ENCODE assay signal across 8 cellular contexts in the genomic region with DNA sequence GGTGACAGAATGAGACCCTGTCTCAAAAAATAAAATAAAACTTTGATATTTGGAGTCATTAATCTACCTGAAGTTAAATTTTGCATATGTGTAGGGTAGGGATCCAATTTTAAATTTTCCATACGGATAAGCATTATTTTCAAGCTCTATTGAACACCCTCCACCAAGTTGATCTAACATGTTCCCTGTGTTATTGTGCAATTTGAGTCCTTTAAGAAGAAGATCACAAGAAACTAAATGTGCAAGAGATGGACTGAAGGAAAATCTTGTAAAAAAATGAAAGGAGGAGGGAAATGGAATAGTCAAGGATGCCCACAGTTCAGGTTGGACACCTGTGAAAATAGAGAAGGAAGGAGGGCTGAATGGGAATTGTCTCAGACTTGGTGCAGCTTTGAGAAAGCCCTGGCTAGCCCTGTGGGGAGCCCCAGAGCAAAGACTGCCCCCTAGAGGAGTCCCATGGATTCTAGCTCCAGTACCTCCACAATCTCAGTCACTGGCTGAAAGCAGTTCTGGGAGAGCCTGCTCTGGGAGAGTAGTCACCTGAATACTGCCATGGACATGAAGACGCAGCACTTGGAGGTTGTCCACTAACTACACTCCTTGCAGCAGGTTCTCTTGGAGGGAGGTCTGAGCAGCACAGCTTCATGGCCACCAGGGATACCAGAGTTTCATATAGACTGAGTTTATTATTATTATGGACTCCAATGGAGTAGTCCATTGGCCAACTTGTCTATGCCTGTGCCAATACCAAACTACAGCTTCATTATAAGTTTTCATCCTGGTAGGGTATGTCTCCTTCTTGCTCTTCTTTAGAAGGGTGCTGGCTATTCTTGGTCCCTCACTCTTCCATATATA. TPM values are rescaled to one million over a fixed set of nuclear protein-coding genes. Genes with fewer than 3 reads are reported as not detected.
DNase-seq lines count a peak whose midpoint lies in the region; FAIRE-seq and TF ChIP-seq lines count a peak whose summit lies in the region.

No MANE protein-coding gene starts in this region.

- H3K27me3 ChIP-seq in AG04450 (ENCODE audit: control insufficient read depth, insufficient read depth, low read length), result no peaks in the 10 kb centered on the region
- H3K27me3 ChIP-seq in SK-N-SH (ENCODE audit: insufficient read depth), result no peaks in the 10 kb centered on the region
- no peaks in the 10 kb centered on the region for H3K27me3 ChIP-seq in endothelial cell of umbilical vein (ENCODE audit: control insufficient read depth in 2 of 2, insufficient read depth in 2 of 2, low read length in 2 of 2)
- no peaks in the 10 kb centered on the region for H3K27me3 ChIP-seq in sigmoid colon

- H3K4me3 ChIP-seq in AG04450 (ENCODE audit: low read depth, low read length) (no peak overlapping the region), SK-N-SH (ENCODE audit: low read depth in 2 of 2, low read length in 1 of 2) (no peak overlapping the region), endothelial cell of umbilical vein (replicated peaks in 1 of 3; ENCODE audit: insufficient read depth in 1 of 3, low read depth in 1 of 3, low read length in 3 of 3) (no peak overlapping the region), sigmoid colon (no peak overlapping the region)

- H2AFZ ChIP-seq in SK-N-SH (ENCODE audit: low read depth), result no peak overlapping the region
- H2AFZ ChIP-seq in endothelial cell of umbilical vein (ENCODE audit: low read depth, low read length), result no peak overlapping the region

- TF ChIP-seq EP300 in SK-N-SH (IDR thresholded peaks at IDR 0.05; ENCODE audit: borderline replicate concordance in 1 of 2, low read depth in 1 of 2, low read length in 1 of 2) (no peak), sigmoid colon (IDR thresholded peaks at IDR 0.05) (no peak)

- H3F3A ChIP-seq in SK-N-SH (replicated peaks; ENCODE audit: insufficient read depth), result peaks cover 7% of the 10 kb centered on the region

- H3K9ac ChIP-seq in SK-N-SH, result no peak overlapping the region
- H3K9ac ChIP-seq in endothelial cell of umbilical vein (replicated peaks; ENCODE audit: extremely low read depth, insufficient read depth, low read length), result no peak overlapping the region

- 78% methylated on average over 2 of the region's 2 CpGs for WGBS in SK-N-SH (ENCODE audit: low lambda C conversion rate)
- 72% methylated on average over 2 of the region's 2 CpGs for WGBS in sigmoid colon, 2 donors

- CTCF ChIA-PET in AG04450 (lab: Charles Lee) (interaction anchor here (0.5 to 3.0 kb wide), 12 partner anchors 9 to 404 kb away, joined by 3 to 17 read pairs (median 4); no protein-coding TSS in a partner anchor), SK-N-SH (lab: Yijun Ruan, JAX) (interaction anchor here (1.1 to 2.2 kb wide), 5 partner anchors 25 to 403 kb away, joined by 3 to 8 read pairs (median 3); no protein-coding TSS in a partner anchor), endothelial cell of umbilical vein (lab: Charles Lee) (interaction anchor here (0.5 to 2.5 kb wide), 35 partner anchors 10 to 463 kb away, joined by 3 to 31 read pairs (median 4); partner anchors contain the start of genes BAG3, GRK5 and SFXN4)

- H3K9me3 ChIP-seq in AG04450 (ENCODE audit: control insufficient read depth, insufficient read depth, low read length), result no peaks in the 10 kb centered on the region
- no peaks in the 10 kb centered on the region for H3K9me3 ChIP-seq in SK-N-SH
- no peaks in the 10 kb centered on the region for H3K9me3 ChIP-seq in endothelial cell of umbilical vein (replicated peaks; ENCODE audit: control insufficient read depth, insufficient read depth, low read length)
- no peaks in the 10 kb centered on the region for H3K9me3 ChIP-seq in sigmoid colon

- no peaks in the 10 kb centered on the region for H3K9me2 ChIP-seq in SK-N-SH

- H4K20me1 ChIP-seq in SK-N-SH (ENCODE audit: insufficient read depth), result no peaks in the 10 kb centered on the region
- no peaks in the 10 kb centered on the region for H4K20me1 ChIP-seq in endothelial cell of umbilical vein (replicated peaks; ENCODE audit: control insufficient read depth, extremely low read depth, insufficient read depth, low read length)

- H3K4me1 ChIP-seq in SK-N-SH (ENCODE audit: control insufficient read depth in 1 of 2, insufficient read depth in 2 of 2, low read depth in 1 of 2, low read length in 1 of 2) (peaks cover 4% of the 10 kb centered on the region in 2 experiments; a peak in 3 of 4 replicates), endothelial cell of umbilical vein (ENCODE audit: control insufficient read depth, extremely low read depth, insufficient read depth, low read length) (peaks cover 5% of the 10 kb centered on the region), sigmoid colon (peaks cover 0 to 4% (median 3%) of the 10 kb centered on the region in 4 donors)

- TF ChIP-seq POLR2A in endothelial cell of umbilical vein (IDR thresholded peaks at IDR 0.05; ENCODE audit: low read depth, low read length) (no peak), sigmoid colon (IDR thresholded peaks at IDR 0.05) (no peak)

- intact Hi-C loops in endothelial cell of umbilical vein (cut with micrococcal nuclease) (loop anchor here (1.0 kb wide), 1 partner anchor 463 kb away; no protein-coding TSS in a partner anchor), sigmoid colon (cut with DNase I) (no loop called here)

- no peak for DNase-seq in AG04450 (ENCODE audit: low read depth, low spot score)
- DNase-seq in GM13977 (ENCODE audit: low spot score), result peak; percentile 23
- no peak for DNase-seq in SK-N-SH
- peak; percentile 38 for DNase-seq in endothelial cell of umbilical vein (ENCODE audit: low read depth, low spot score)
- no peak for DNase-seq in sigmoid colon
- DNase-seq in dedifferentiated amniotic fluid mesenchymal stem cell (ENCODE audit: extremely low spot score), result no peak
- DNase-seq in NCI-H774 (lab: John Stamatoyannopoulos, UW), result no peak
- DNase-seq in NCI-H1105 (lab: John Stamatoyannopoulos, UW), result no peak

- peak; percentile 18 for FAIRE-seq in endothelial cell of umbilical vein (lab: Jason Lieb, UNC)

- BruUV-seq in endothelial cell of umbilical vein (replicated peaks; lab: Mats Ljungman, UMichigan), result no TSS peak

- H3K79me2 ChIP-seq in SK-N-SH (ENCODE audit: insufficient read depth) (no peaks in the 10 kb centered on the region), endothelial cell of umbilical vein (ENCODE audit: control insufficient read depth, insufficient read depth, low read length) (no peaks in the 10 kb centered on the region)

- TF ChIP-seq RAD21 in SK-N-SH (IDR thresholded peaks at IDR 0.05; ENCODE audit: low read length), result peak; percentile 37

- no peak overlapping the region for H3K4me2 ChIP-seq in SK-N-SH
- H3K4me2 ChIP-seq in endothelial cell of umbilical vein (ENCODE audit: insufficient read depth, low read length), result no peak overlapping the region

- dilution Hi-C loops in endothelial cell of umbilical vein (cut with MboI; ENCODE audit: extremely low pct_ligation_motif_present, low sequenced_read_pairs), result no loop called here

- no peaks in the 10 kb centered on the region for H3K9me1 ChIP-seq in endothelial cell of umbilical vein (replicated peaks; ENCODE audit: control insufficient read depth, extremely low read depth, insufficient read depth, low read length)

- H3K27ac ChIP-seq in AG04450 (ENCODE audit: low read depth, low read length) (no peak overlapping the region), SK-N-SH (ENCODE audit: low read depth in 2 of 2, low read length in 1 of 2) (no peak overlapping the region), endothelial cell of umbilical vein (ENCODE audit: insufficient read depth, low read depth, low read length) (no peak overlapping the region), sigmoid colon (no peak overlapping the region)

- peak; percentile 63 for TF ChIP-seq CTCF in AG04450 (IDR thresholded peaks at IDR 0.05; ENCODE audit: low read depth, low read length)
- TF ChIP-seq CTCF in GM13977 (IDR thresholded peaks at IDR 0.05; ENCODE audit: extremely low read depth, insufficient read depth, missing control alignments), result peak; percentile 68
- TF ChIP-seq CTCF in SK-N-SH (IDR thresholded peaks at IDR 0.05), result peak; percentile 47
- TF ChIP-seq CTCF in endothelial cell of umbilical vein (IDR thresholded peaks at IDR 0.05; ENCODE audit: extremely low read depth in 1 of 2, insufficient read depth in 1 of 2, low read depth in 1 of 2, low read length in 2 of 2), result peak; percentile 63 to 84
- TF ChIP-seq CTCF in sigmoid colon (IDR thresholded peaks at IDR 0.05), result peak in 3 of 4 experiments; percentile 20 to 42 (median 33)

- in situ Hi-C loops in GM13977 (cut with MboI; ENCODE audit: low pct_unique_long_range_greater_than_20kb, low sequenced_read_pairs, unreplicated experiment), result no loop called here

- POLR2A ChIA-PET in AG04450 (lab: Yijun Ruan, JAX) (interaction anchor here (0.6 to 1.1 kb wide), 2 partner anchors 59 to 60 kb away, joined by 3 read pairs; partner anchors contain the start of gene RGS10), SK-N-SH (lab: Yijun Ruan, JAX) (no interaction called here), endothelial cell of umbilical vein (lab: Charles Lee) (no interaction called here)

- H3K36me3 ChIP-seq in SK-N-SH (replicated peaks in 1 of 2; ENCODE audit: control insufficient read depth in 1 of 2, insufficient read depth in 2 of 2, low read length in 1 of 2), result no peaks in the 10 kb centered on the region
- H3K36me3 ChIP-seq in endothelial cell of umbilical vein (ENCODE audit: control insufficient read depth in 2 of 2, extremely low read depth in 1 of 2, insufficient read depth in 2 of 2, low read length in 2 of 2), result no peaks in the 10 kb centered on the region
- H3K36me3 ChIP-seq in sigmoid colon, result no peaks in the 10 kb centered on the region

RNA-seq across cellular contexts. Expression of gene TIAL1, which starts 5.7 kb away (rescaled TPM):
- 86.0 and 113 TPM in 2 replicates for polyA plus RNA-seq in AG04450 (2011; rRNA removed)
- polyA minus RNA-seq in AG04450 (2011; rRNA and poly(A)+ RNA removed), result 58.3 and 83.4 TPM in 2 replicates
- polyA plus RNA-seq in SK-N-SH (2012; rRNA removed), result 58.0 and 70.6 TPM in 2 replicates
- 50.3 and 65.2 TPM in 2 replicates for polyA plus RNA-seq in SK-N-SH (2012; cell fraction: cytosol; rRNA removed)
- 173 and 287 TPM in 2 replicates for polyA plus RNA-seq in SK-N-SH (2012; cell fraction: nucleus; rRNA removed)
- 150 and 154 TPM in 2 replicates for total RNA-seq in endothelial cell of umbilical vein
- polyA plus RNA-seq in endothelial cell of umbilical vein, result 45.4 and 57.7 TPM in 2 replicates
- 49.7 and 56.0 TPM in 2 replicates for polyA plus RNA-seq in endothelial cell of umbilical vein (2011; cell fraction: cytosol; rRNA removed)
- 316 and 423 TPM in 2 replicates for polyA plus RNA-seq in endothelial cell of umbilical vein (2011; cell fraction: nucleus; rRNA removed)
- polyA plus RNA-seq in endothelial cell of umbilical vein (2012), result 110 and 129 TPM in 2 replicates
- 63.3 and 70.9 TPM in 2 replicates for polyA minus RNA-seq in endothelial cell of umbilical vein
- polyA minus RNA-seq in endothelial cell of umbilical vein (2011; cell fraction: cytosol; rRNA and poly(A)+ RNA removed), result 42.9 TPM
- 70.5 and 125 TPM in 2 replicates for polyA minus RNA-seq in endothelial cell of umbilical vein (2011; cell fraction: nucleus; rRNA and poly(A)+ RNA removed)
- total RNA-seq in sigmoid colon, result 100 to 1,000 TPM in 1 of 4 donors, 10 to 100 TPM in 3; 68.3 to 132 (median 90.0) TPM
- 10 to 100 TPM; 29.4 to 47.8 (median 30.1) TPM for polyA plus RNA-seq in sigmoid colon

RNA-seq across cellular contexts. Expression of gene BAG3, which starts 48.7 kb away (rescaled TPM):
- polyA plus RNA-seq in AG04450 (2011; rRNA removed) (12.7 and 20.1 TPM in 2 replicates), SK-N-SH (2012; rRNA removed) (3.8 and 9.2 TPM in 2 replicates), endothelial cell of umbilical vein (22.3 and 25.2 TPM in 2 replicates), sigmoid colon (10 to 100 TPM; 10.8 to 22.5 (median 16.9) TPM)
- polyA minus RNA-seq in AG04450 (2011; rRNA and poly(A)+ RNA removed), result 12.1 and 15.8 TPM in 2 replicates
- 7.9 and 8.2 TPM in 2 replicates for polyA plus RNA-seq in SK-N-SH (2012; cell fraction: cytosol; rRNA removed)
- 14.0 and 16.0 TPM in 2 replicates for polyA plus RNA-seq in SK-N-SH (2012; cell fraction: nucleus; rRNA removed)
- total RNA-seq in endothelial cell of umbilical vein (65.4 and 66.7 TPM in 2 replicates), sigmoid colon (10 to 100 TPM; 32.9 to 62.4 (median 43.9) TPM)
- polyA plus RNA-seq in endothelial cell of umbilical vein (2011; cell fraction: cytosol; rRNA removed), result 23.7 and 25.2 TPM in 2 replicates
- polyA plus RNA-seq in endothelial cell of umbilical vein (2011; cell fraction: nucleus; rRNA removed), result 17.6 and 19.2 TPM in 2 replicates
- polyA plus RNA-seq in endothelial cell of umbilical vein (2012), result 73.5 and 76.5 TPM in 2 replicates
- polyA minus RNA-seq in endothelial cell of umbilical vein, result 7.7 and 9.1 TPM in 2 replicates
- polyA minus RNA-seq in endothelial cell of umbilical vein (2011; cell fraction: cytosol; rRNA and poly(A)+ RNA removed), result 8.4 TPM
- polyA minus RNA-seq in endothelial cell of umbilical vein (2011; cell fraction: nucleus; rRNA and poly(A)+ RNA removed), result 7.2 and 11.8 TPM in 2 replicates

RNA-seq across cellular contexts. Expression of gene RGS10, which starts 59.9 kb away (rescaled TPM):
- polyA plus RNA-seq in AG04450 (2011; rRNA removed) (174 and 219 TPM in 2 replicates), SK-N-SH (2012; rRNA removed) (41.2 and 44.6 TPM in 2 replicates), endothelial cell of umbilical vein (5.4 and 7.8 TPM in 2 replicates), sigmoid colon (100 to 1,000 TPM in 1 of 3 donors, 10 to 100 TPM in 2; 54.1 to 106 (median 64.3) TPM)
- polyA minus RNA-seq in AG04450 (2011; rRNA and poly(A)+ RNA removed), result 49.0 and 52.5 TPM in 2 replicates
- 59.4 and 77.8 TPM in 2 replicates for polyA plus RNA-seq in SK-N-SH (2012; cell fraction: cytosol; rRNA removed)
- polyA plus RNA-seq in SK-N-SH (2012; cell fraction: nucleus; rRNA removed), result 9.5 and 11.8 TPM in 2 replicates
- total RNA-seq in endothelial cell of umbilical vein (21.8 and 22.4 TPM in 2 replicates), sigmoid colon (100 to 1,000 TPM; 125 to 192 (median 167) TPM)
- polyA plus RNA-seq in endothelial cell of umbilical vein (2011; cell fraction: cytosol; rRNA removed), result 19.1 and 23.1 TPM in 2 replicates
- polyA plus RNA-seq in endothelial cell of umbilical vein (2011; cell fraction: nucleus; rRNA removed), result 4.7 and 6.9 TPM in 2 replicates
- polyA plus RNA-seq in endothelial cell of umbilical vein (2012), result 63.3 and 70.5 TPM in 2 replicates
- polyA minus RNA-seq in endothelial cell of umbilical vein, result 4.8 and 7.4 TPM in 2 replicates
- 3.0 TPM for polyA minus RNA-seq in endothelial cell of umbilical vein (2011; cell fraction: cytosol; rRNA and poly(A)+ RNA removed)
- polyA minus RNA-seq in endothelial cell of umbilical vein (2011; cell fraction: nucleus; rRNA and poly(A)+ RNA removed), result 1.0 TPM in 1 of 2 replicates, not detected in the other

Comparison
In these comparisons a context has a peak if more than half of its experiments do, and no peak if none do; other contexts are left out.
1. DNase-seq: peak in GM13977 (single experiment) and endothelial cell of umbilical vein (single experiment); none in AG04450 (single experiment), SK-N-SH (single experiment), sigmoid colon (single experiment), dedifferentiated amniotic fluid mesenchymal stem cell (single experiment), NCI-H774 (single experiment) and NCI-H1105 (single experiment).
2. Peak in every context shown above with its lines, with median percentiles within 50 percentile points of each other: CTCF ChIP-seq.